7 cellular contexts compared by ENCODE assay signal in the genomic region with DNA sequence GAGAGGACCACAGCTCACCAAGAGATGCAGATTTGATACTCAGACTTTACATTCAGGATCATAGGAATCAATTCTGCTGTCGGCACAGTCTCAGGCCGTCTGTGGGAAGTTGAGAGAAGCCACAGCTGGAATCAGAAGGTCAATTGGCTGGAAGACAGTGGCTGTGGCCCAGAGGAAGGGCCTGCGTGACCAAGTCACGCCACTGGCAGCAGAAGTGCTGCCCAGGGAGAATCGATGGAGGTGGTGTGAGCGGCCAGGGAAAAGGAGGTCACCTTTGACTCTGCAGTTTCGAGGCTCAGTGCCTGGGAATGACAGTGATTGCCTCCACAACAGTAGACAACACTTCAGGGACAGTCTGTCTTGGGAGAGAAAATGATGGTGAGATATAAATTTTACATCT.
DNase-seq lines count a peak whose midpoint lies in the region; ATAC-seq and TF ChIP-seq lines count a peak whose summit lies in the region.
"Not testable (repeated sequence)": the region's sequence is repeated elsewhere in the genome, so short reads cannot be mapped to it uniquely, and the experiment has no call there.

No MANE protein-coding gene starts in this region.

- CTCF ChIA-PET in WTC11 (lab: Charles Lee): not testable (repeated sequence)

- not testable (repeated sequence) for H3K27me3 Mint-ChIP-seq in WTC11 (ENCODE audit: low read depth); activated T-helper 17 cell treated with anti-CD3 and anti-CD28 coated beads, Interleukin-2, amount 50 U/mL, for 72 hours; endothelial cell (ENCODE audit: unreplicated experiment); mesothelial cell of epicardium (ENCODE audit: low read depth); neural crest cell (ENCODE audit: low read depth); stimulated activated memory B cell treated with anti-CD40 and anti-IgM and Interleukin-4, amounts not matched to agents 10 μg/mL and 1 μg/mL and 100 μg/mL, for 72 hours

- ATAC-seq in WTC11; activated T-helper 17 cell treated with anti-CD3 and anti-CD28 coated beads, Interleukin-2, amount 50 U/mL, for 72 hours (replicated peaks); stimulated activated memory B cell treated with anti-CD40 and anti-IgM and Interleukin-4, amounts not matched to agents 10 μg/mL and 1 μg/mL and 100 μg/mL, for 72 hours: not testable (repeated sequence)
- peak; percentile 67 for ATAC-seq in left ventricle myocardium superior

- POLR2A ChIA-PET in WTC11 (lab: Charles Lee): not testable (repeated sequence)

- not testable (repeated sequence) for TF ChIP-seq CTCF in WTC11 (IDR thresholded peaks at IDR 0.05); endothelial cell (IDR thresholded peaks at IDR 0.05; ENCODE audit: unreplicated experiment); mesothelial cell of epicardium (IDR thresholded peaks at IDR 0.05; ENCODE audit: unreplicated experiment); neural crest cell (conservative IDR thresholded peaks at IDR 0.05)

- intact Hi-C loops in left ventricle myocardium superior (cut with micrococcal nuclease): not testable (repeated sequence)

- not testable (repeated sequence) for H3K36me3 Mint-ChIP-seq in WTC11; mesothelial cell of epicardium; neural crest cell (ENCODE audit: low read depth)
- H3K36me3 Mint-ChIP-seq in activated T-helper 17 cell treated with anti-CD3 and anti-CD28 coated beads, Interleukin-2, amount 50 U/mL, for 72 hours (ENCODE audit: low read depth): peaks cover 33% of the 10 kb centered on the region
- peaks cover 10% of the 10 kb centered on the region for H3K36me3 Mint-ChIP-seq in endothelial cell (ENCODE audit: low read depth, unreplicated experiment)
- H3K36me3 Mint-ChIP-seq in stimulated activated memory B cell treated with anti-CD40 and anti-IgM and Interleukin-4, amounts not matched to agents 10 μg/mL and 1 μg/mL and 100 μg/mL, for 72 hours: peaks cover 39% of the 10 kb centered on the region

- H3K9me3 Mint-ChIP-seq in WTC11; activated T-helper 17 cell treated with anti-CD3 and anti-CD28 coated beads, Interleukin-2, amount 50 U/mL, for 72 hours; endothelial cell (ENCODE audit: unreplicated experiment); mesothelial cell of epicardium; neural crest cell; stimulated activated memory B cell treated with anti-CD40 and anti-IgM and Interleukin-4, amounts not matched to agents 10 μg/mL and 1 μg/mL and 100 μg/mL, for 72 hours: not testable (repeated sequence)

- not testable (repeated sequence) for H3K4me3 Mint-ChIP-seq in WTC11; activated T-helper 17 cell treated with anti-CD3 and anti-CD28 coated beads, Interleukin-2, amount 50 U/mL, for 72 hours; endothelial cell (ENCODE audit: unreplicated experiment); mesothelial cell of epicardium; neural crest cell; stimulated activated memory B cell treated with anti-CD40 and anti-IgM and Interleukin-4, amounts not matched to agents 10 μg/mL and 1 μg/mL and 100 μg/mL, for 72 hours

- DNase-seq in WTC11 (ENCODE audit: low spot score); endothelial cell (ENCODE audit: low spot score); mesothelial cell of epicardium (ENCODE audit: low spot score in 2 of 2, unreplicated experiment in 2 of 2); neural crest cell (ENCODE audit: low read depth, low spot score): not testable (repeated sequence)
- DNase-seq in left ventricle myocardium superior: peak; percentile 33

- H3K4me1 Mint-ChIP-seq in WTC11: peaks cover 17% of the 10 kb centered on the region
- not testable (repeated sequence) for H3K4me1 Mint-ChIP-seq in activated T-helper 17 cell treated with anti-CD3 and anti-CD28 coated beads, Interleukin-2, amount 50 U/mL, for 72 hours; mesothelial cell of epicardium; neural crest cell; stimulated activated memory B cell treated with anti-CD40 and anti-IgM and Interleukin-4, amounts not matched to agents 10 μg/mL and 1 μg/mL and 100 μg/mL, for 72 hours
- peaks cover 13% of the 10 kb centered on the region for H3K4me1 Mint-ChIP-seq in endothelial cell (ENCODE audit: unreplicated experiment)

- H3K27ac Mint-ChIP-seq in WTC11: peak overlapping the region; percentile 61
- H3K27ac Mint-ChIP-seq in activated T-helper 17 cell treated with anti-CD3 and anti-CD28 coated beads, Interleukin-2, amount 50 U/mL, for 72 hours: peak overlapping the region; percentile 4
- peak overlapping the region; percentile 88 for H3K27ac Mint-ChIP-seq in endothelial cell (ENCODE audit: unreplicated experiment)
- H3K27ac Mint-ChIP-seq in mesothelial cell of epicardium: peak overlapping the region; percentile 5
- peak overlapping the region; percentile 25 for H3K27ac Mint-ChIP-seq in neural crest cell (ENCODE audit: unreplicated experiment)
- H3K27ac Mint-ChIP-seq in stimulated activated memory B cell treated with anti-CD40 and anti-IgM and Interleukin-4, amounts not matched to agents 10 μg/mL and 1 μg/mL and 100 μg/mL, for 72 hours: peak overlapping the region; percentile 13

Comparison
In these comparisons a context has a peak if more than half of its experiments do, and no peak if none do; other contexts are left out.
1. H3K27ac Mint-ChIP-seq: peak in every context shown above with its lines; median percentile 88 in endothelial cell; 61 in WTC11; 25 in neural crest cell; 13 in stimulated activated memory B cell treated with anti-CD40 and anti-IgM and Interleukin-4, amounts not matched to agents 10 μg/mL and 1 μg/mL and 100 μg/mL, for 72 hours; 5 in mesothelial cell of epicardium; 4 in activated T-helper 17 cell treated with anti-CD3 and anti-CD28 coated beads, Interleukin-2, amount 50 U/mL, for 72 hours.